In the genomic region with DNA sequence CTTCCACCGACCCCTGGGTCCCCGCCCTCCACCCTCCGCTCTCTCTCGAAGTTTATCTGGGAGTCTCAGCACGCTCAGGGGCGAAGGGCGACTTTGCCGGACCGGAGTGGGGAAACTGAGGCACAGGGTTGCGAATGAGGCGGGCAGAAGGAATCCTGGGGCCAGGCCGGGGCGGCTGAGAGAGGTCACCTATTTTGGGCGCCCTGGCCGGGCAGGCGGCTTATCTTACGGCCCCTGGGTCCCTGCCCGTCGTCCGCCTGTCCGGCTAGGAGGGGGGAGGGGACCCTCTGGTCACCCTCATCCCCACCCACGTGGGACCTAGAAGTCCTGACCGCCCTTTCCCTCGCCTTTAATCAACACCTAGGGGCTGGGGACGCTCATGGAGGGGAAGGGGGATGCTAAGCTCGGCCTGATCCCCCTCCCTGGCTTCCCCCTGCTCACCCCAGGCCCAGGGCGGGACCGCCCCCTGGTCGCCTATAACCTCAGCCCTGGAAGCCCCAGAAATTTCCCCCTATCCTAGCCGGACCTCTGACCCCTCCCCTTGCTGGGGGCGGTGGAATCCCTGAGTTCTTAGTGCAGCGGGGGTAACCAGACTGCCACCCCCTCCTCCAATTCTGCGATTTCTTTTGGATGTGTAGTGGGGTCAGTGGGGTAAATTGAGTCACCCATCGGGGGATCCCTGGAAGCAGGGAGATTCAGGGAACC, we compare ENCODE assay signal across 1 cellular context.
TF ChIP-seq lines count a peak whose summit lies in the region.

No MANE protein-coding gene starts in this region.

TF ChIP-seq in HepG2, 621 proteins besides CTCF, POLR2A, EP300 and RAD21 (continued from another document and continues in another):
- TF ChIP-seq MAZ (IDR thresholded peaks at IDR 0.05; ENCODE audit: borderline replicate concordance, low read depth, low read length), result no peak
- TF ChIP-seq MAZ (CRISPR knock-in tag; IDR thresholded peaks at IDR 0.05; ENCODE audit: low read depth), result 0 out of 2 replicates have a peak, but pooled peaks have one; percentile 26
- no peak for TF ChIP-seq KDM6A (CRISPR knock-in tag; IDR thresholded peaks at IDR 0.05; ENCODE audit: low read depth)
- TF ChIP-seq AKAP8 (CRISPR knock-in tag; IDR thresholded peaks at IDR 0.05), result no peak
- TF ChIP-seq ATM (IDR thresholded peaks at IDR 0.05; ENCODE audit: borderline replicate concordance), result no peak
- TF ChIP-seq, protein P1, sequence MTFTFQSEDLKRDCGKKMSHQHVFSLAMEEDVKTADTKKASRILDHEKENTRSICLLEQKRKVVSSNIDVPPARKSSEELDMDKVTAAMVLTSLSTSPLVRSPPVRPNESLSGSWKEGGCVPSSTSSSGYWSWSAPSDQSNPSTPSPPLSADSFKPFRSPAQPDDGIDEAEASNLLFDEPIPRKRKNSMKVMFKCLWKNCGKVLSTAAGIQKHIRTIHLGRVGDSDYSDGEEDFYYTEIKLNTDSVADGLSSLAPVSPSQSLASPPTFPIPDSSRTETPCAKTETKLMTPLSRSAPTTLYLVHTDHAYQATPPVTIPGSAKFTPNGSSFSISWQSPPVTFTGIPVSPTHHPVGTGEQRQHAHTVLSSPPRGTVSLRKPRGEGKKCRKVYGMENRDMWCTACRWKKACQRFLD (CRISPR knock-in tag; IDR thresholded peaks at IDR 0.05; ENCODE audit: borderline replicate concordance), result no peak
- peak; percentile 61 for TF ChIP-seq SAP130 (CRISPR knock-in tag; IDR thresholded peaks at IDR 0.05; ENCODE audit: low read depth)
- TF ChIP-seq SP140L (CRISPR knock-in tag; IDR thresholded peaks at IDR 0.05; ENCODE audit: borderline replicate concordance), result no peak
- TF ChIP-seq, protein P2, sequence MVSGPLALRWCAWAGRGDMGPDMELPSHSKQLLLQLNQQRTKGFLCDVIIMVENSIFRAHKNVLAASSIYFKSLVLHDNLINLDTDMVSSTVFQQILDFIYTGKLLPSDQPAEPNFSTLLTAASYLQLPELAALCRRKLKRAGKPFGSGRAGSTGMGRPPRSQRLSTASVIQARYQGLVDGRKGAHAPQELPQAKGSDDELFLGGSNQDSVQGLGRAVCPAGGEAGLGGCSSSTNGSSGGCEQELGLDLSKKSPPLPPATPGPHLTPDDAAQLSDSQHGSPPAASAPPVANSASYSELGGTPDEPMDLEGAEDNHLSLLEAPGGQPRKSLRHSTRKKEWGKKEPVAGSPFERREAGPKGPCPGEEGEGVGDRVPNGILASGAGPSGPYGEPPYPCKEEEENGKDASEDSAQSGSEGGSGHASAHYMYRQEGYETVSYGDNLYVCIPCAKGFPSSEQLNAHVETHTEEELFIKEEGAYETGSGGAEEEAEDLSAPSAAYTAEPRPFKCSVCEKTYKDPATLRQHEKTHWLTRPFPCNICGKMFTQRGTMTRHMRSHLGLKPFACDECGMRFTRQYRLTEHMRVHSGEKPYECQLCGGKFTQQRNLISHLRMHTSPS (CRISPR knock-in tag; IDR thresholded peaks at IDR 0.05; ENCODE audit: low read depth), result no peak
- TF ChIP-seq, protein P3, sequence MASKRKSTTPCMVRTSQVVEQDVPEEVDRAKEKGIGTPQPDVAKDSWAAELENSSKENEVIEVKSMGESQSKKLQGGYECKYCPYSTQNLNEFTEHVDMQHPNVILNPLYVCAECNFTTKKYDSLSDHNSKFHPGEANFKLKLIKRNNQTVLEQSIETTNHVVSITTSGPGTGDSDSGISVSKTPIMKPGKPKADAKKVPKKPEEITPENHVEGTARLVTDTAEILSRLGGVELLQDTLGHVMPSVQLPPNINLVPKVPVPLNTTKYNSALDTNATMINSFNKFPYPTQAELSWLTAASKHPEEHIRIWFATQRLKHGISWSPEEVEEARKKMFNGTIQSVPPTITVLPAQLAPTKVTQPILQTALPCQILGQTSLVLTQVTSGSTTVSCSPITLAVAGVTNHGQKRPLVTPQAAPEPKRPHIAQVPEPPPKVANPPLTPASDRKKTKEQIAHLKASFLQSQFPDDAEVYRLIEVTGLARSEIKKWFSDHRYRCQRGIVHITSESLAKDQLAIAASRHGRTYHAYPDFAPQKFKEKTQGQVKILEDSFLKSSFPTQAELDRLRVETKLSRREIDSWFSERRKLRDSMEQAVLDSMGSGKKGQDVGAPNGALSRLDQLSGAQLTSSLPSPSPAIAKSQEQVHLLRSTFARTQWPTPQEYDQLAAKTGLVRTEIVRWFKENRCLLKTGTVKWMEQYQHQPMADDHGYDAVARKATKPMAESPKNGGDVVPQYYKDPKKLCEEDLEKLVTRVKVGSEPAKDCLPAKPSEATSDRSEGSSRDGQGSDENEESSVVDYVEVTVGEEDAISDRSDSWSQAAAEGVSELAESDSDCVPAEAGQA (IDR thresholded peaks at IDR 0.05; ENCODE audit: low read depth), result no peak
- TF ChIP-seq, protein P3 (CRISPR knock-in tag; IDR thresholded peaks at IDR 0.05; ENCODE audit: borderline replicate concordance), result no peak
- TF ChIP-seq ZSCAN25 (CRISPR knock-in tag; IDR thresholded peaks at IDR 0.05), result no peak
- no peak for TF ChIP-seq MED8 (CRISPR knock-in tag; IDR thresholded peaks at IDR 0.05; ENCODE audit: insufficient replicate concordance)
- TF ChIP-seq ZIK1 (CRISPR knock-in tag; IDR thresholded peaks at IDR 0.05; ENCODE audit: borderline replicate concordance, low read depth), result 0 out of 2 replicates have a peak, but pooled peaks have one; percentile 37
- no peak for TF ChIP-seq ZFP36 (IDR thresholded peaks at IDR 0.05; ENCODE audit: borderline replicate concordance, low read depth, low read length, partially characterized antibody)
- TF ChIP-seq NRL (CRISPR knock-in tag; IDR thresholded peaks at IDR 0.05; ENCODE audit: borderline replicate concordance), result no peak
- TF ChIP-seq ZNF660 (CRISPR knock-in tag; IDR thresholded peaks at IDR 0.05; ENCODE audit: borderline replicate concordance, low read depth), result no peak
- TF ChIP-seq PHF5A (CRISPR knock-in tag; IDR thresholded peaks at IDR 0.05; ENCODE audit: low read depth, unreplicated experiment), result no peak
- no peak for TF ChIP-seq GPN1 (CRISPR knock-in tag; IDR thresholded peaks at IDR 0.05; ENCODE audit: borderline replicate concordance)
- TF ChIP-seq, protein P4, sequence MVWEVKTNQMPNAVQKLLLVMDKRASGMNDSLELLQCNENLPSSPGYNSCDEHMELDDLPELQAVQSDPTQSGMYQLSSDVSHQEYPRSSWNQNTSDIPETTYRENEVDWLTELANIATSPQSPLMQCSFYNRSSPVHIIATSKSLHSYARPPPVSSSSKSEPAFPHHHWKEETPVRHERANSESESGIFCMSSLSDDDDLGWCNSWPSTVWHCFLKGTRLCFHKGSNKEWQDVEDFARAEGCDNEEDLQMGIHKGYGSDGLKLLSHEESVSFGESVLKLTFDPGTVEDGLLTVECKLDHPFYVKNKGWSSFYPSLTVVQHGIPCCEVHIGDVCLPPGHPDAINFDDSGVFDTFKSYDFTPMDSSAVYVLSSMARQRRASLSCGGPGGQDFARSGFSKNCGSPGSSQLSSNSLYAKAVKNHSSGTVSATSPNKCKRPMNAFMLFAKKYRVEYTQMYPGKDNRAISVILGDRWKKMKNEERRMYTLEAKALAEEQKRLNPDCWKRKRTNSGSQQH (CRISPR knock-in tag; IDR thresholded peaks at IDR 0.05; ENCODE audit: low read depth), result no peak
- TF ChIP-seq MXD4 (CRISPR knock-in tag; IDR thresholded peaks at IDR 0.05), result no peak
- no peak for TF ChIP-seq NR2F1 (CRISPR knock-in tag; IDR thresholded peaks at IDR 0.05)
- TF ChIP-seq RFX1 (IDR thresholded peaks at IDR 0.05), result no peak
- TF ChIP-seq, protein P5, sequence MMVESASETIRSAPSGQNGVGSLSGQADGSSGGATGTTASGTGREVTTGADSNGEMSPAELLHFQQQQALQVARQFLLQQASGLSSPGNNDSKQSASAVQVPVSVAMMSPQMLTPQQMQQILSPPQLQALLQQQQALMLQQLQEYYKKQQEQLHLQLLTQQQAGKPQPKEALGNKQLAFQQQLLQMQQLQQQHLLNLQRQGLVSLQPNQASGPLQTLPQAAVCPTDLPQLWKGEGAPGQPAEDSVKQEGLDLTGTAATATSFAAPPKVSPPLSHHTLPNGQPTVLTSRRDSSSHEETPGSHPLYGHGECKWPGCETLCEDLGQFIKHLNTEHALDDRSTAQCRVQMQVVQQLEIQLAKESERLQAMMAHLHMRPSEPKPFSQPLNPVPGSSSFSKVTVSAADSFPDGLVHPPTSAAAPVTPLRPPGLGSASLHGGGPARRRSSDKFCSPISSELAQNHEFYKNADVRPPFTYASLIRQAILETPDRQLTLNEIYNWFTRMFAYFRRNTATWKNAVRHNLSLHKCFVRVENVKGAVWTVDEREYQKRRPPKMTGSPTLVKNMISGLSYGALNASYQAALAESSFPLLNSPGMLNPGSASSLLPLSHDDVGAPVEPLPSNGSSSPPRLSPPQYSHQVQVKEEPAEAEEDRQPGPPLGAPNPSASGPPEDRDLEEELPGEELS (CRISPR knock-in tag; IDR thresholded peaks at IDR 0.05), result 0 out of 2 replicates have a peak, but pooled peaks have one; percentile 8
- 0 out of 2 replicates have a peak, but pooled peaks have one; percentile 39 for TF ChIP-seq ZNF766 (CRISPR knock-in tag; IDR thresholded peaks at IDR 0.05; ENCODE audit: borderline replicate concordance)
- no peak for TF ChIP-seq REXO4 (CRISPR knock-in tag; IDR thresholded peaks at IDR 0.05; ENCODE audit: borderline replicate concordance)
- TF ChIP-seq NCOA2 (CRISPR knock-in tag; IDR thresholded peaks at IDR 0.05), result no peak
- TF ChIP-seq, protein P6, sequence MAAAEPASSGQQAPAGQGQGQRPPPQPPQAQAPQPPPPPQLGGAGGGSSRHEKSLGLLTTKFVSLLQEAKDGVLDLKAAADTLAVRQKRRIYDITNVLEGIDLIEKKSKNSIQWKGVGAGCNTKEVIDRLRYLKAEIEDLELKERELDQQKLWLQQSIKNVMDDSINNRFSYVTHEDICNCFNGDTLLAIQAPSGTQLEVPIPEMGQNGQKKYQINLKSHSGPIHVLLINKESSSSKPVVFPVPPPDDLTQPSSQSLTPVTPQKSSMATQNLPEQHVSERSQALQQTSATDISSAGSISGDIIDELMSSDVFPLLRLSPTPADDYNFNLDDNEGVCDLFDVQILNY (CRISPR knock-in tag; conservative IDR thresholded peaks at IDR 0.05), result no peak
- no peak for TF ChIP-seq ZNF136 (CRISPR knock-in tag; IDR thresholded peaks at IDR 0.05; ENCODE audit: low read depth)
- no peak for TF ChIP-seq BRCA1 (CRISPR knock-in tag; IDR thresholded peaks at IDR 0.05)
- no peak for TF ChIP-seq IKZF1 (IDR thresholded peaks at IDR 0.05)
- TF ChIP-seq, protein P7, sequence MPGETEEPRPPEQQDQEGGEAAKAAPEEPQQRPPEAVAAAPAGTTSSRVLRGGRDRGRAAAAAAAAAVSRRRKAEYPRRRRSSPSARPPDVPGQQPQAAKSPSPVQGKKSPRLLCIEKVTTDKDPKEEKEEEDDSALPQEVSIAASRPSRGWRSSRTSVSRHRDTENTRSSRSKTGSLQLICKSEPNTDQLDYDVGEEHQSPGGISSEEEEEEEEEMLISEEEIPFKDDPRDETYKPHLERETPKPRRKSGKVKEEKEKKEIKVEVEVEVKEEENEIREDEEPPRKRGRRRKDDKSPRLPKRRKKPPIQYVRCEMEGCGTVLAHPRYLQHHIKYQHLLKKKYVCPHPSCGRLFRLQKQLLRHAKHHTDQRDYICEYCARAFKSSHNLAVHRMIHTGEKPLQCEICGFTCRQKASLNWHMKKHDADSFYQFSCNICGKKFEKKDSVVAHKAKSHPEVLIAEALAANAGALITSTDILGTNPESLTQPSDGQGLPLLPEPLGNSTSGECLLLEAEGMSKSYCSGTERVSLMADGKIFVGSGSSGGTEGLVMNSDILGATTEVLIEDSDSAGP (CRISPR knock-in tag; IDR thresholded peaks at IDR 0.05; ENCODE audit: borderline replicate concordance), result no peak
- TF ChIP-seq KAT2B (IDR thresholded peaks at IDR 0.05; ENCODE audit: borderline replicate concordance, low read depth, low read length), result no peak
- TF ChIP-seq, protein P8, sequence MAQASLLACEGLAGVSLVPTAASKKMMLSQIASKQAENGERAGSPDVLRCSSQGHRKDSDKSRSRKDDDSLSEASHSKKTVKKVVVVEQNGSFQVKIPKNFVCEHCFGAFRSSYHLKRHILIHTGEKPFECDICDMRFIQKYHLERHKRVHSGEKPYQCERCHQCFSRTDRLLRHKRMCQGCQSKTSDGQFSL (CRISPR knock-in tag; IDR thresholded peaks at IDR 0.05), result no peak
- TF ChIP-seq ZNF768 (CRISPR knock-in tag; IDR thresholded peaks at IDR 0.05), result no peak
- TF ChIP-seq AHR (CRISPR knock-in tag; IDR thresholded peaks at IDR 0.05), result peak; percentile 11; the same call in 1 of the 2 replicates
- TF ChIP-seq MZF1 (CRISPR knock-in tag; IDR thresholded peaks at IDR 0.05; ENCODE audit: borderline replicate concordance), result no peak
- no peak for TF ChIP-seq NFATC3 (CRISPR knock-in tag; IDR thresholded peaks at IDR 0.05)
- TF ChIP-seq, protein P9, sequence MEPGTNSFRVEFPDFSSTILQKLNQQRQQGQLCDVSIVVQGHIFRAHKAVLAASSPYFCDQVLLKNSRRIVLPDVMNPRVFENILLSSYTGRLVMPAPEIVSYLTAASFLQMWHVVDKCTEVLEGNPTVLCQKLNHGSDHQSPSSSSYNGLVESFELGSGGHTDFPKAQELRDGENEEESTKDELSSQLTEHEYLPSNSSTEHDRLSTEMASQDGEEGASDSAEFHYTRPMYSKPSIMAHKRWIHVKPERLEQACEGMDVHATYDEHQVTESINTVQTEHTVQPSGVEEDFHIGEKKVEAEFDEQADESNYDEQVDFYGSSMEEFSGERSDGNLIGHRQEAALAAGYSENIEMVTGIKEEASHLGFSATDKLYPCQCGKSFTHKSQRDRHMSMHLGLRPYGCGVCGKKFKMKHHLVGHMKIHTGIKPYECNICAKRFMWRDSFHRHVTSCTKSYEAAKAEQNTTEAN (CRISPR knock-in tag; conservative IDR thresholded peaks at IDR 0.05), result no peak
